ENCODE assay signal across 14 cellular contexts in genomic region chr9:93039976-93040375, GRCh38. TPM values are rescaled to one million over a fixed set of nuclear protein-coding genes. Genes with fewer than 3 reads are reported as not detected.
"Had no signal": no experiment of that assay in that cellular context is flagged by ENCODE, and none has a peak within 500 bp of the region (broad histone marks: within the 10 kb centered on the region; RNA-seq: fewer than 3 reads in every experiment).

No MANE protein-coding gene starts in this region.

- ATAC-seq: right cardiac atrium had no signal

- H3K9me3 Mint-ChIP-seq: activated CD4-positive, alpha-beta T cell treated with anti-CD3 and anti-CD28 coated beads, Interleukin-2, amount 10 ng/mL, durations not matched to agents 24 days and 14 days had no signal

- H3K27ac Mint-ChIP-seq: activated CD4-positive, alpha-beta T cell treated with anti-CD3 and anti-CD28 coated beads, Interleukin-2, amount 10 ng/mL, durations not matched to agents 24 days and 14 days; progenitor cell of endocrine pancreas had no signal

- H3K4me3 ChIP-seq: esophagus muscularis mucosa, lung had no signal

- H3K27me3 ChIP-seq: esophagus muscularis mucosa had no signal

- H3K4me3 Mint-ChIP-seq: activated CD4-positive, alpha-beta T cell treated with anti-CD3 and anti-CD28 coated beads, Interleukin-2, amount 10 ng/mL, durations not matched to agents 24 days and 14 days had no signal

- H3K27me3 Mint-ChIP-seq: activated CD4-positive, alpha-beta T cell treated with anti-CD3 and anti-CD28 coated beads, Interleukin-2, amount 10 ng/mL, durations not matched to agents 24 days and 14 days; progenitor cell of endocrine pancreas had no signal

- DNase-seq: activated CD4-positive, alpha-beta T cell treated with anti-CD3 and anti-CD28 coated beads, Interleukin-2, amount 10 ng/mL, durations not matched to agents 24 days and 14 days; activated gamma-delta T cell treated with Interleukin-2 at 50 U/mL for 16 hours; activated T-cell treated with anti-CD3 and anti-CD28 coated beads, Interleukin-2, amount 50 U/mL, for 48 hours; glutamatergic neuron; midbrain; nucleus accumbens; right cardiac atrium; small intestine; T-helper 9 cell; trophoblast cell had no signal

- H3K36me3 ChIP-seq: esophagus muscularis mucosa had no signal

RNA-seq across cellular contexts. Expression of gene SUSD3, which starts 18.5 kb away (rescaled TPM):
- total RNA-seq: dermis microvascular lymphatic vessel endothelial cell had no signal
